In the genomic region with DNA sequence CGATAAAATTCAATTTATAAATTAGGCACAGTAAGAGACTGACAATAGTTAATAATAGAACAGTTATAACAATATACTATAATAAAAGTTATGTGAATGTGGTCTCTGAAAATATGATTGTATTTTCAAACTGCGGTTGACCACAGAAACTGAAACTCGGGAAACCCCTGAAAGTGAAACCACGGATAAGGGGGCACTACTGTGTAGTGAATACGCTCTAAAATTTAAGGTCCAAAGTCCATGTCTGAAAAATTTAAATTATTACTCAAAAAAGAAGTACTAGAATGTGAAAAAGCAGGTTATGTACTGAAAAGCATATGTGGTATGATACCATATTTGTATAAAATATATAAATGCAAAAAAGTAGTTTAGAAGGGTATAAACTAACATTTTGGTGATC, we compare ENCODE assay signal across 8 cellular contexts. TPM values are rescaled to one million over a fixed set of nuclear protein-coding genes. Genes with fewer than 3 reads are reported as not detected.
DNase-seq lines count a peak whose midpoint lies in the region; ATAC-seq, FAIRE-seq and TF ChIP-seq lines count a peak whose summit lies in the region.

No MANE protein-coding gene starts in this region.

- H3K36me3 Mint-ChIP-seq in CD8-positive, alpha-beta T cell, result peaks cover 7% of the 10 kb centered on the region
- no peaks in the 10 kb centered on the region for H3K36me3 Mint-ChIP-seq in neural progenitor cell

- POLR2A ChIA-PET in CD8-positive, alpha-beta T cell (lab: Charles Lee), result interaction anchor here (2.4 kb wide), 1 partner anchor 109 kb away, joined by 17 read pairs; a partner anchor contains a TSS

- peaks cover 55% of the 10 kb centered on the region for H3F3A ChIP-seq in neural progenitor cell (ENCODE audit: low read depth)

- intact Hi-C loops in CD8-positive, alpha-beta T cell (cut with DNase I, micrococcal nuclease), result loop anchor here (5.0 to 10.0 kb wide), 3 partner anchors 272 to 454 kb away; a partner anchor contains a TSS

- H3K27me3 ChIP-seq in CD8-positive, alpha-beta T cell (ENCODE audit: insufficient read depth, low read length), result no peaks in the 10 kb centered on the region
- H3K27me3 ChIP-seq in NT2/D1 (ENCODE audit: insufficient read depth, insufficient read length) (no peaks in the 10 kb centered on the region), endocrine pancreas (ENCODE audit: control insufficient read depth, insufficient read depth, low read length) (no peaks in the 10 kb centered on the region), neural progenitor cell (no peaks in the 10 kb centered on the region)

- peak in 1 of 7 experiments; percentile 27 for DNase-seq in CD8-positive, alpha-beta T cell
- DNase-seq in NT2/D1 (ENCODE audit: low read depth, low spot score) (no peak), neural progenitor cell (ENCODE audit: low spot score) (no peak), NCI-H1092 (lab: John Stamatoyannopoulos, UW) (no peak), H54 (ENCODE audit: insufficient read length, low spot score) (no peak), NCI-H1436 treated with DMSO at 0.1 percent for 48 hours (lab: John Stamatoyannopoulos, UW) (no peak)

- FAIRE-seq in H54 (lab: Jason Lieb, UNC), result no peak

- peaks cover 48% of the 10 kb centered on the region for H3K79me2 ChIP-seq in neural progenitor cell (ENCODE audit: low read depth)

- H3K9ac ChIP-seq in NT2/D1 (ENCODE audit: insufficient read length, low read depth), result peak overlapping the region; percentile 77
- H3K9ac ChIP-seq in endocrine pancreas (ENCODE audit: control insufficient read depth, insufficient read depth, low read length), result no peak overlapping the region
- peak overlapping the region; percentile 94 for H3K9ac ChIP-seq in neural progenitor cell

- peaks cover 26% of the 10 kb centered on the region for H4K20me1 ChIP-seq in neural progenitor cell (ENCODE audit: low read depth)

- H2AFZ ChIP-seq in neural progenitor cell (replicated peaks), result no peak overlapping the region

- peak overlapping the region; percentile 90 for H3K4me3 Mint-ChIP-seq in CD8-positive, alpha-beta T cell
- peak overlapping the region; percentile 95 for H3K4me3 Mint-ChIP-seq in neural progenitor cell

- peak overlapping the region; percentile 93 for H3K4me2 ChIP-seq in neural progenitor cell

- H3K4me1 ChIP-seq in CD8-positive, alpha-beta T cell (ENCODE audit: insufficient read depth, low read length), result peaks cover 18% of the 10 kb centered on the region
- no peaks in the 10 kb centered on the region for H3K4me1 ChIP-seq in NT2/D1 (ENCODE audit: insufficient read depth, insufficient read length)
- no peaks in the 10 kb centered on the region for H3K4me1 ChIP-seq in endocrine pancreas (ENCODE audit: control insufficient read depth, insufficient read depth, low read length)
- H3K4me1 ChIP-seq in neural progenitor cell, result peaks cover 10% of the 10 kb centered on the region

- TF ChIP-seq CTCF in CD8-positive, alpha-beta T cell (IDR thresholded peaks at IDR 0.05), result no peak
- no peak for TF ChIP-seq CTCF in neural progenitor cell (IDR thresholded peaks at IDR 0.05)

- CTCF ChIA-PET in CD8-positive, alpha-beta T cell (lab: Charles Lee), result no interaction called here

- H3K36me3 ChIP-seq in CD8-positive, alpha-beta T cell (ENCODE audit: insufficient read depth, low read length), result no peaks in the 10 kb centered on the region
- no peaks in the 10 kb centered on the region for H3K36me3 ChIP-seq in NT2/D1 (ENCODE audit: insufficient read depth, insufficient read length, low read length)
- no peaks in the 10 kb centered on the region for H3K36me3 ChIP-seq in endocrine pancreas (ENCODE audit: control insufficient read depth, insufficient read depth, low read length)
- no peaks in the 10 kb centered on the region for H3K36me3 ChIP-seq in neural progenitor cell

- no peaks in the 10 kb centered on the region for H3K27me3 Mint-ChIP-seq in CD8-positive, alpha-beta T cell (ENCODE audit: low read depth)
- H3K27me3 Mint-ChIP-seq in neural progenitor cell (ENCODE audit: insufficient read depth, low read depth), result peaks cover 2% of the 10 kb centered on the region

- peaks cover 44% of the 10 kb centered on the region for H3K4me1 Mint-ChIP-seq in CD8-positive, alpha-beta T cell (ENCODE audit: low read depth)
- peaks cover 45% of the 10 kb centered on the region for H3K4me1 Mint-ChIP-seq in neural progenitor cell

- peak overlapping the region; percentile 96 for H3K27ac Mint-ChIP-seq in CD8-positive, alpha-beta T cell
- no peak overlapping the region for H3K27ac Mint-ChIP-seq in neural progenitor cell

- H3K27ac ChIP-seq in CD8-positive, alpha-beta T cell (ENCODE audit: low read depth, low read length), result peak overlapping the region; percentile 63
- peak overlapping the region; percentile 99 for H3K27ac ChIP-seq in neural progenitor cell

- no peak for TF ChIP-seq POLR2A in H54 (IDR thresholded peaks at IDR 0.05; ENCODE audit: low read depth, low read length)

- H3K9me3 ChIP-seq in CD8-positive, alpha-beta T cell (ENCODE audit: low read length), result no peaks in the 10 kb centered on the region
- H3K9me3 ChIP-seq in NT2/D1 (ENCODE audit: insufficient read depth, low read length) (no peaks in the 10 kb centered on the region), endocrine pancreas (ENCODE audit: control insufficient read depth, low read length) (no peaks in the 10 kb centered on the region), neural progenitor cell (ENCODE audit: low read depth) (no peaks in the 10 kb centered on the region)

- peak overlapping the region; percentile 62 for H3K4me3 ChIP-seq in CD8-positive, alpha-beta T cell (ENCODE audit: low read depth, low read length)
- H3K4me3 ChIP-seq in NT2/D1 (ENCODE audit: insufficient read length, low read depth), result peak overlapping the region; percentile 85
- H3K4me3 ChIP-seq in endocrine pancreas (ENCODE audit: control insufficient read depth, insufficient read depth, low read length), result peak overlapping the region; percentile 99
- H3K4me3 ChIP-seq in neural progenitor cell, result peak overlapping the region; percentile 85

- ATAC-seq in CD8-positive, alpha-beta T cell, result no peak
- ATAC-seq in GM18870 (IDR thresholded peaks at IDR 0.05; ENCODE audit: unreplicated experiment), result no peak

- no peaks in the 10 kb centered on the region for H3K9me3 Mint-ChIP-seq in CD8-positive, alpha-beta T cell
- H3K9me3 Mint-ChIP-seq in neural progenitor cell, result no peaks in the 10 kb centered on the region

RNA-seq across cellular contexts. Expression of a gene that starts 1.9 kb away (rescaled TPM):
- total RNA-seq in CD8-positive, alpha-beta T cell, result 1 to 10 TPM; 1.4 TPM
- 43.5 and 91.0 TPM in 2 replicates for total RNA-seq in neural progenitor cell (ENCODE audit: low replicate concordance)

Comparison
In these comparisons a context has a peak if more than half of its experiments do, and no peak if none do; other contexts are left out.
1. RNA of a gene that starts 1.9 kb away (total RNA-seq): 43.5 to 91.0 TPM in neural progenitor cell; 1.4 TPM in CD8-positive, alpha-beta T cell; every median in the first group is over 10 times any median in the second.
2. Peak in every context shown above with its lines, with median percentiles within 50 percentile points of each other: H3K4me3 ChIP-seq.